Comparison of ENCODE assay signal across 1 cellular context in genomic region chr1:90763930-90764329, GRCh38.
TF ChIP-seq lines count a peak whose summit lies in the region.

No MANE protein-coding gene starts in this region.

TF ChIP-seq in SK-N-SH, 30 proteins besides CTCF, POLR2A, EP300 and RAD21 (continued from another document):
- no peak for TF ChIP-seq REST (IDR thresholded peaks at IDR 0.05; ENCODE audit: low read depth, low read length)
- TF ChIP-seq MEF2A (IDR thresholded peaks at IDR 0.05; ENCODE audit: borderline replicate concordance, low read depth), result no peak
- TF ChIP-seq TCF12 (IDR thresholded peaks at IDR 0.05), result no peak
- no peak for TF ChIP-seq MAX (IDR thresholded peaks at IDR 0.05; ENCODE audit: low read depth)
- TF ChIP-seq MXI1 (IDR thresholded peaks at IDR 0.05; ENCODE audit: low read depth, low read length), result no peak
- TF ChIP-seq YY1 (IDR thresholded peaks at IDR 0.05; ENCODE audit: low read depth), result no peak
- no peak for TF ChIP-seq FOXJ3 (CRISPR knock-in tag; IDR thresholded peaks at IDR 0.05)
- TF ChIP-seq IRF3 (IDR thresholded peaks at IDR 0.05; ENCODE audit: low read depth, low read length), result no peak
- TF ChIP-seq PBX3 (IDR thresholded peaks at IDR 0.05), result no peak
- TF ChIP-seq USF1 (IDR thresholded peaks at IDR 0.05; ENCODE audit: borderline replicate concordance, low read depth), result no peak
